Comparison of ENCODE assay signal across 25 cellular contexts in the genomic region with DNA sequence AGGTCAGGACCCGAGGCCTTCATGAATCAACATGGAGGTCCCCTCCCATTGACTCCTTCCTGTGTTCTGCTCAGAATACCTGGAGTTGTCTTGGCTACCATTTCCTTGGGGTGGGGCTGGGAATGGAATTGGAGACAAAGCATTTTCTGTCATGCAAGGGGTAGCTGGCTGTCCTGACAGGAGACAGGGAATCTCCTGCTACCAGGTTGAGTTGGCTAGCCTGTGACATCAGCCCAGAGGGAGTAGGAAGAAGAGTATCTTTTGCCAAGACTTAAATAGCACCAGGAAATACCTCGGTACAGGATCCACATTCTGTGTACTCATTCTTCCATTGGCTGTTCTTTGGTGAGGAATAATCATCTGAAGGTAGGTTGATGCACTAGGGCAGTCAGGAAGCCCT. TPM values are rescaled to one million over a fixed set of nuclear protein-coding genes. Genes with fewer than 3 reads are reported as not detected.
DNase-seq lines count a peak whose midpoint lies in the region; ATAC-seq and TF ChIP-seq lines count a peak whose summit lies in the region.
"Had no signal": no experiment of that assay in that cellular context is flagged by ENCODE, and none has a peak within 500 bp of the region (broad histone marks: within the 10 kb centered on the region; RNA-seq: fewer than 3 reads in every experiment).

No MANE protein-coding gene starts in this region.

- intact Hi-C loops in colonic mucosa (cut with DNase I), result no loop called here

- TF ChIP-seq CTCF in Loucy (conservative IDR thresholded peaks at IDR 0.05; ENCODE audit: low read length), result no peak
- TF ChIP-seq CTCF in nephron progenitor cell (IDR thresholded peaks at IDR 0.05), result no peak
- no peak for TF ChIP-seq CTCF in colonic mucosa (IDR thresholded peaks at IDR 0.05)

- no peaks in the 10 kb centered on the region for H3K9me3 Mint-ChIP-seq in activated T-cell treated with anti-CD3 and anti-CD28 coated beads, Interleukin-2, amount 50 U/mL, for 72 hours
- H3K9me3 Mint-ChIP-seq in activated T-cell treated with anti-CD3 and anti-CD28 coated beads, Interleukin-2, amount 50 U/mL, for 4 hours, result no peaks in the 10 kb centered on the region
- no peaks in the 10 kb centered on the region for H3K9me3 Mint-ChIP-seq in nephron progenitor cell
- H3K9me3 Mint-ChIP-seq: activated CD4-positive, alpha-beta T cell treated with anti-CD3 and anti-CD28 coated beads, Interleukin-2, amount 10 ng/mL, durations not matched to agents 7 days and 5 days; neural progenitor cell had no signal

- no peaks in the 10 kb centered on the region for H3K9me2 ChIP-seq in Loucy (replicated peaks; ENCODE audit: low read depth, low read length)

- H3F3A ChIP-seq in Loucy (ENCODE audit: low read depth), result no peaks in the 10 kb centered on the region

- no peaks in the 10 kb centered on the region for H3K27me3 Mint-ChIP-seq in activated T-cell treated with anti-CD3 and anti-CD28 coated beads, Interleukin-2, amount 50 U/mL, for 72 hours (ENCODE audit: low read depth)
- no peaks in the 10 kb centered on the region for H3K27me3 Mint-ChIP-seq in activated T-cell treated with anti-CD3 and anti-CD28 coated beads, Interleukin-2, amount 50 U/mL, for 4 hours (ENCODE audit: low read depth)
- H3K27me3 Mint-ChIP-seq in nephron progenitor cell (ENCODE audit: low read depth, poor library complexity), result no peaks in the 10 kb centered on the region
- H3K27me3 Mint-ChIP-seq: activated CD4-positive, alpha-beta T cell treated with anti-CD3 and anti-CD28 coated beads, Interleukin-2, amount 10 ng/mL, durations not matched to agents 7 days and 5 days had no signal

- peaks cover 35% of the 10 kb centered on the region; the same call in 1 of the 2 replicates for H3K36me3 ChIP-seq in Loucy (ENCODE audit: insufficient read depth, low read length)
- no peaks in the 10 kb centered on the region for H3K36me3 ChIP-seq in colonic mucosa
- H3K36me3 ChIP-seq: neural progenitor cell had no signal

- H3K27ac Mint-ChIP-seq in activated T-cell treated with anti-CD3 and anti-CD28 coated beads, Interleukin-2, amount 50 U/mL, for 72 hours, result peak overlapping the region; percentile 36
- H3K27ac Mint-ChIP-seq in nephron progenitor cell, result peak overlapping the region; percentile 91
- H3K27ac Mint-ChIP-seq: activated CD4-positive, alpha-beta T cell treated with anti-CD3 and anti-CD28 coated beads, Interleukin-2, amount 10 ng/mL, durations not matched to agents 7 days and 5 days; neural progenitor cell had no signal

- H2AFZ ChIP-seq in Loucy (ENCODE audit: low read length), result no peak overlapping the region
- H2AFZ ChIP-seq: neural progenitor cell had no signal

- H3K4me1 ChIP-seq in Loucy (ENCODE audit: insufficient read depth, low read length, poor library complexity, severe bottlenecking) (peaks cover 26% of the 10 kb centered on the region), colonic mucosa (peaks cover 6% of the 10 kb centered on the region)

- peaks cover 4 to 5% of the 10 kb centered on the region in 2 donors for H3K36me3 Mint-ChIP-seq in activated T-cell treated with anti-CD3 and anti-CD28 coated beads, Interleukin-2, amount 50 U/mL, for 72 hours (ENCODE audit: insufficient read depth in 2 of 2)
- peaks cover 16% of the 10 kb centered on the region for H3K36me3 Mint-ChIP-seq in activated T-cell treated with anti-CD3 and anti-CD28 coated beads, Interleukin-2, amount 50 U/mL, for 4 hours (ENCODE audit: insufficient read depth)
- H3K36me3 Mint-ChIP-seq in nephron progenitor cell (ENCODE audit: low read depth), result peaks cover 46% of the 10 kb centered on the region

- no peak overlapping the region for H3K27ac ChIP-seq in colonic mucosa
- H3K27ac ChIP-seq: BLaER1 treated with 17β-estradiol and CSF1 and Interleukin-3, amounts not matched to agents 10 nM and 100 nM; cardiac muscle cell; prostate gland; thyroid gland had no signal

- peaks cover 5% of the 10 kb centered on the region for H4K20me1 ChIP-seq in Loucy (ENCODE audit: insufficient read depth, low read length, poor library complexity, severe bottlenecking)

- H3K79me2 ChIP-seq in Loucy (ENCODE audit: insufficient read depth, low read length), result peaks cover 57% of the 10 kb centered on the region

- no peak overlapping the region for H3K4me3 ChIP-seq in Loucy (ENCODE audit: low read length, poor library complexity, severe bottlenecking)
- no peak overlapping the region for H3K4me3 ChIP-seq in colonic mucosa
- H3K4me3 ChIP-seq: BLaER1 treated with 17β-estradiol and CSF1 and Interleukin-3, amounts not matched to agents 10 nM and 100 nM; cardiac muscle cell; dorsolateral prefrontal cortex; gastroesophageal sphincter; MG63; neural progenitor cell; prostate gland; thyroid gland had no signal

- H3K9me3 ChIP-seq in Loucy (ENCODE audit: insufficient read depth, low read depth, low read length), result no peaks in the 10 kb centered on the region
- no peaks in the 10 kb centered on the region for H3K9me3 ChIP-seq in colonic mucosa
- H3K9me3 ChIP-seq: BLaER1 treated with 17β-estradiol and CSF1 and Interleukin-3, amounts not matched to agents 10 nM and 100 nM; gastroesophageal sphincter; MG63; prostate gland; thyroid gland had no signal

- H3K4me3 Mint-ChIP-seq in activated T-cell treated with anti-CD3 and anti-CD28 coated beads, Interleukin-2, amount 50 U/mL, for 72 hours, result no peak overlapping the region
- no peak overlapping the region for H3K4me3 Mint-ChIP-seq in activated T-cell treated with anti-CD3 and anti-CD28 coated beads, Interleukin-2, amount 50 U/mL, for 4 hours
- no peak overlapping the region for H3K4me3 Mint-ChIP-seq in nephron progenitor cell
- H3K4me3 Mint-ChIP-seq: activated CD4-positive, alpha-beta T cell treated with anti-CD3 and anti-CD28 coated beads, Interleukin-2, amount 10 ng/mL, durations not matched to agents 7 days and 5 days; neural progenitor cell had no signal

- ATAC-seq in activated T-cell treated with anti-CD3 and anti-CD28 coated beads, Interleukin-2, amount 50 U/mL, for 72 hours (replicated peaks in 1 of 2), result no peak
- no peak for ATAC-seq in activated T-cell treated with anti-CD3 and anti-CD28 coated beads, Interleukin-2, amount 50 U/mL, for 4 hours
- no peak for ATAC-seq in GM19035 (IDR thresholded peaks at IDR 0.05; ENCODE audit: unreplicated experiment)
- ATAC-seq: gastroesophageal sphincter had no signal

- DNase-seq in activated T-cell treated with anti-CD3 and anti-CD28 coated beads, Interleukin-2, amount 50 U/mL, for 72 hours, result no peak
- DNase-seq in activated T-cell treated with anti-CD3 and anti-CD28 coated beads, Interleukin-2, amount 50 U/mL, for 4 hours, result no peak
- DNase-seq in dermis blood vessel endothelial cell (peak; percentile 48), nephron progenitor cell (no peak), colonic mucosa (no peak), T-helper 2 cell (no peak)
- DNase-seq: ACHN; activated CD4-positive, alpha-beta T cell treated with anti-CD3 and anti-CD28 coated beads, Interleukin-2, amount 10 ng/mL, durations not matched to agents 7 days and 5 days; activated T-cell treated with anti-CD3 and anti-CD28 coated beads for 4 hours; dorsolateral prefrontal cortex; GF-D8; IMR-90; kidney; MG63; NCI-H1436; stimulated activated CD4-positive, alpha-beta T cell treated with anti-CD3 and anti-CD28 coated beads, Interleukin-1b, Interleukin-23, amount 100 ng/mL, for 48 hours; stimulated activated naive CD4-positive, alpha-beta T cell treated with Interleukin-2 at 50 U/mL for 16 hours; thyroid gland had no signal

- no peak overlapping the region for H3K9ac ChIP-seq in Loucy (ENCODE audit: low read depth, low read length, poor library complexity, severe bottlenecking)
- H3K9ac ChIP-seq in colonic mucosa (ENCODE audit: low read depth in 2 of 2, low read length in 2 of 2), result no peak overlapping the region
- H3K9ac ChIP-seq: BLaER1 treated with 17β-estradiol and CSF1 and Interleukin-3, amounts not matched to agents 10 nM and 100 nM; neural progenitor cell had no signal

- H3K4me2 ChIP-seq in Loucy (ENCODE audit: low read depth, low read length, poor library complexity, severe bottlenecking), result peak overlapping the region; percentile 13
- H3K4me2 ChIP-seq: BLaER1 treated with 17β-estradiol and CSF1 and Interleukin-3, amounts not matched to agents 10 nM and 100 nM; neural progenitor cell had no signal

- H3K27me3 ChIP-seq in Loucy (ENCODE audit: insufficient read depth, low read length, poor library complexity, severe bottlenecking), result no peaks in the 10 kb centered on the region
- no peaks in the 10 kb centered on the region for H3K27me3 ChIP-seq in colonic mucosa
- H3K27me3 ChIP-seq: BLaER1 treated with 17β-estradiol and CSF1 and Interleukin-3, amounts not matched to agents 10 nM and 100 nM; cardiac muscle cell; dorsolateral prefrontal cortex; gastroesophageal sphincter; MG63; neural progenitor cell; thyroid gland had no signal

- peaks cover 74% of the 10 kb centered on the region for H3K4me1 Mint-ChIP-seq in activated T-cell treated with anti-CD3 and anti-CD28 coated beads, Interleukin-2, amount 50 U/mL, for 72 hours (ENCODE audit: low read depth)
- peaks cover 60% of the 10 kb centered on the region for H3K4me1 Mint-ChIP-seq in activated T-cell treated with anti-CD3 and anti-CD28 coated beads, Interleukin-2, amount 50 U/mL, for 4 hours (ENCODE audit: low read depth)
- peaks cover 34% of the 10 kb centered on the region for H3K4me1 Mint-ChIP-seq in nephron progenitor cell

RNA-seq across cellular contexts. Expression of gene ZDHHC16, which starts 4.9 kb away (rescaled TPM):
- total RNA-seq in activated T-cell treated with anti-CD3 and anti-CD28 coated beads, Interleukin-2, amount 50 U/mL, for 72 hours, result 10 to 100 TPM; 35.5 to 37.8 TPM
- total RNA-seq in activated T-cell treated with anti-CD3 and anti-CD28 coated beads, Interleukin-2, amount 50 U/mL, for 4 hours, result 10 to 100 TPM; 54.3 to 62.9 (median 59.6) TPM
- total RNA-seq in dermis blood vessel endothelial cell, result 38.7 and 39.8 TPM in 2 replicates
- total RNA-seq in colonic mucosa, result 10 to 100 TPM; 31.4 to 57.0 TPM

RNA-seq across cellular contexts. Expression of gene EXOSC1, which starts 5.0 kb away (rescaled TPM):
- total RNA-seq in activated T-cell treated with anti-CD3 and anti-CD28 coated beads, Interleukin-2, amount 50 U/mL, for 72 hours, result 10 to 100 TPM; 75.3 to 75.7 TPM
- 10 to 100 TPM; 60.3 to 72.2 (median 71.9) TPM for total RNA-seq in activated T-cell treated with anti-CD3 and anti-CD28 coated beads, Interleukin-2, amount 50 U/mL, for 4 hours
- total RNA-seq in dermis blood vessel endothelial cell (29.4 and 35.7 TPM in 2 replicates), colonic mucosa (10 to 100 TPM; 22.5 to 35.5 TPM)

RNA-seq across cellular contexts. Expression of gene PGAM1, which starts 24.8 kb away (rescaled TPM):
- 100 to 1,000 TPM; 362 to 512 TPM for total RNA-seq in activated T-cell treated with anti-CD3 and anti-CD28 coated beads, Interleukin-2, amount 50 U/mL, for 72 hours
- total RNA-seq in activated T-cell treated with anti-CD3 and anti-CD28 coated beads, Interleukin-2, amount 50 U/mL, for 4 hours, result 1,000 to 10,000 TPM; 1,128 to 1,173 (median 1,167) TPM
- total RNA-seq in dermis blood vessel endothelial cell (218 and 349 TPM in 2 replicates), colonic mucosa (100 to 1,000 TPM; 392 to 453 TPM)

RNA-seq across cellular contexts. Expression of gene MMS19, which starts 47.4 kb away (rescaled TPM):
- 100 to 1,000 TPM in 1 of 2 donors, 10 to 100 TPM in 1; 92.2 to 113 TPM for total RNA-seq in activated T-cell treated with anti-CD3 and anti-CD28 coated beads, Interleukin-2, amount 50 U/mL, for 72 hours
- 10 to 100 TPM; 77.3 to 87.5 (median 83.4) TPM for total RNA-seq in activated T-cell treated with anti-CD3 and anti-CD28 coated beads, Interleukin-2, amount 50 U/mL, for 4 hours
- total RNA-seq in dermis blood vessel endothelial cell, result 95.5 and 102 TPM in 2 replicates
- 10 to 100 TPM; 43.7 to 62.2 TPM for total RNA-seq in colonic mucosa

RNA-seq across cellular contexts. Expression of gene UBTD1, which starts 47.9 kb away (rescaled TPM):
- total RNA-seq in activated T-cell treated with anti-CD3 and anti-CD28 coated beads, Interleukin-2, amount 50 U/mL, for 72 hours, result 1 to 10 TPM; 3.7 to 4.1 TPM
- 1 to 10 TPM; 2.0 to 3.0 (median 2.8) TPM for total RNA-seq in activated T-cell treated with anti-CD3 and anti-CD28 coated beads, Interleukin-2, amount 50 U/mL, for 4 hours
- total RNA-seq in dermis blood vessel endothelial cell (63.4 and 78.1 TPM in 2 replicates), colonic mucosa (1 to 10 TPM; 1.8 to 3.2 TPM)
